In the genomic region with DNA sequence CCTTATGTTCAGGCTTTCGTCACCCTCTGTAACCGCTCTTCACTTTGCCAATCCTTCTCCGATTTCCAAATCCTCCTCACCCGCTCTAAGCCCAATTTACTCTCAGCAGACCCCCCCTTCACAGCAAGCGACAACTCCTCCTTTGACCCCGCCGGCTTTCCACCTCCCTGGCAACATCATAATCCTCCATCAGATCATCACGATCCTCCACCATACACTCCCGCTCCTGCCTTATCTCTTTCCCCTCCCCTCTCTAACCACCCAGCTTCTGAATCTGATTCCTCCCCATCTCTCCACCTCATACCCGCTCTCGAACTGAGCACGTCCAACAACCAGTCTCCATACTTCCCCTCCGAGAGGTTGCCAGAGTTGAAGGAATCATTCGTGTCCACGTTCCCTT, we compare ENCODE assay signal across 18 cellular contexts. TPM values are rescaled to one million over a fixed set of nuclear protein-coding genes. Genes with fewer than 3 reads are reported as not detected.
DNase-seq lines count a peak whose midpoint lies in the region; ATAC-seq, FAIRE-seq and TF ChIP-seq lines count a peak whose summit lies in the region.
"Had no signal": no experiment of that assay in that cellular context is flagged by ENCODE, and none has a peak within 500 bp of the region (broad histone marks: within the 10 kb centered on the region; RNA-seq: fewer than 3 reads in every experiment).

No MANE protein-coding gene starts in this region.

- 83 to 88% (median 84%) methylated on average over 15 of the region's 15 CpGs for WGBS in psoas muscle, 3 donors

- no peak overlapping the region for H3K4me2 ChIP-seq in astrocyte (ENCODE audit: low read length)

- TF ChIP-seq POLR2A in breast epithelium (IDR thresholded peaks at IDR 0.05) = no peak

- no peak overlapping the region for H2AFZ ChIP-seq in astrocyte (ENCODE audit: low read depth, low read length)

- H3K36me3 ChIP-seq in breast epithelium (no peaks in the 10 kb centered on the region), astrocyte (ENCODE audit: insufficient read depth, low read length) (no peaks in the 10 kb centered on the region), psoas muscle (ENCODE audit: insufficient read depth in 1 of 2, low read depth in 1 of 2) (no peaks in the 10 kb centered on the region)

- H3K9me3 ChIP-seq in breast epithelium (no peaks in the 10 kb centered on the region), astrocyte (ENCODE audit: insufficient read depth, low read depth, low read length) (no peaks in the 10 kb centered on the region), psoas muscle (no peaks in the 10 kb centered on the region)

- no peak for ATAC-seq in psoas muscle

- H3K4me3 ChIP-seq in breast epithelium = peak overlapping the region in 2 of 3 donors; percentile 23 to 49
- no peak overlapping the region for H3K4me3 ChIP-seq in astrocyte (ENCODE audit: insufficient read depth, low read depth, low read length)
- H3K4me3 ChIP-seq in psoas muscle = no peak overlapping the region

- intact Hi-C loops in breast epithelium (cut with DNase I; ENCODE audit: low total_unique reads) (no loop called here), MCF 10A (cut with micrococcal nuclease) (no loop called here), psoas muscle (cut with DNase I) (no loop called here)
- intact Hi-C loops in activated T-helper 1 cell treated with anti-CD3 and anti-CD28 coated beads, Interleukin-12 subunit alpha, Interleukin-12 subunit beta, Interleukin-2, Interleukin-4 antibody, amounts not matched to agents 30 ng/mL and 10 ng/mL and 1 ng/mL, durations not matched to agents 14 hours and 24 hours and 36 hours (cut with micrococcal nuclease) = no loop called here

- no peak overlapping the region for H3K27ac Mint-ChIP-seq in MCF 10A (ENCODE audit: low read depth, unreplicated experiment)
- H3K27ac Mint-ChIP-seq in astrocyte (ENCODE audit: unreplicated experiment) = no peak overlapping the region
- H3K27ac Mint-ChIP-seq in nephron = peak overlapping the region in 2 of 3 experiments; percentile 9 to 10
- H3K27ac Mint-ChIP-seq in activated T-helper 1 cell treated with anti-CD3 and anti-CD28 coated beads, Interleukin-12 subunit alpha, Interleukin-12 subunit beta, Interleukin-2, Interleukin-4 antibody, amounts not matched to agents 30 ng/mL and 10 ng/mL and 1 ng/mL, durations not matched to agents 14 hours and 24 hours and 36 hours = no peak overlapping the region
- no peak overlapping the region for H3K27ac Mint-ChIP-seq in activated CD4-positive, alpha-beta T cell treated with anti-CD3 and anti-CD28 coated beads, Interleukin-2, amount 10 ng/mL, durations not matched to agents 7 days and 5 days
- H3K27ac Mint-ChIP-seq: B cell; CD4-positive, alpha-beta T cell; HFFc6 had no signal

- H3K4me1 ChIP-seq in breast epithelium = no peaks in the 10 kb centered on the region
- peaks cover 15% of the 10 kb centered on the region for H3K4me1 ChIP-seq in astrocyte (ENCODE audit: insufficient read depth, low read length)
- no peaks in the 10 kb centered on the region for H3K4me1 ChIP-seq in psoas muscle

- CTCF ChIA-PET in MCF 10A (lab: Yijun Ruan, JAX) = interaction anchor here (0.9 to 1.6 kb wide), 2 partner anchors 11 to 21 kb away, joined by 3 to 5 read pairs; no protein-coding TSS in a partner anchor
- CTCF ChIA-PET in activated CD4-positive, alpha-beta T cell treated with anti-CD3 and anti-CD28 coated beads, Interleukin-2, amount 10 ng/mL, durations not matched to agents 7 days and 5 days (lab: Charles Lee) = no interaction called here

- H3K9me3 Mint-ChIP-seq in MCF 10A (ENCODE audit: unreplicated experiment) (no peaks in the 10 kb centered on the region), astrocyte (ENCODE audit: unreplicated experiment) (peaks cover 3% of the 10 kb centered on the region), nephron (no peaks in the 10 kb centered on the region)
- no peaks in the 10 kb centered on the region for H3K9me3 Mint-ChIP-seq in activated T-helper 1 cell treated with anti-CD3 and anti-CD28 coated beads, Interleukin-12 subunit alpha, Interleukin-12 subunit beta, Interleukin-2, Interleukin-4 antibody, amounts not matched to agents 30 ng/mL and 10 ng/mL and 1 ng/mL, durations not matched to agents 14 hours and 24 hours and 36 hours
- no peaks in the 10 kb centered on the region for H3K9me3 Mint-ChIP-seq in activated CD4-positive, alpha-beta T cell treated with anti-CD3 and anti-CD28 coated beads, Interleukin-2, amount 10 ng/mL, durations not matched to agents 7 days and 5 days
- H3K9me3 Mint-ChIP-seq: CD4-positive, alpha-beta T cell; HFFc6 had no signal

- H3K27ac ChIP-seq in breast epithelium = peak overlapping the region in 1 of 2 donors; percentile 38
- H3K27ac ChIP-seq in astrocyte (ENCODE audit: low read depth, low read length) = no peak overlapping the region
- H3K27ac ChIP-seq in psoas muscle = no peak overlapping the region
- H3K27ac ChIP-seq: HL-60 had no signal

- H3K4me3 Mint-ChIP-seq in MCF 10A (ENCODE audit: unreplicated experiment) (no peak overlapping the region), astrocyte (ENCODE audit: unreplicated experiment) (peak overlapping the region; percentile 30), nephron (no peak overlapping the region)
- no peak overlapping the region for H3K4me3 Mint-ChIP-seq in activated T-helper 1 cell treated with anti-CD3 and anti-CD28 coated beads, Interleukin-12 subunit alpha, Interleukin-12 subunit beta, Interleukin-2, Interleukin-4 antibody, amounts not matched to agents 30 ng/mL and 10 ng/mL and 1 ng/mL, durations not matched to agents 14 hours and 24 hours and 36 hours
- no peak overlapping the region for H3K4me3 Mint-ChIP-seq in activated CD4-positive, alpha-beta T cell treated with anti-CD3 and anti-CD28 coated beads, Interleukin-2, amount 10 ng/mL, durations not matched to agents 7 days and 5 days
- H3K4me3 Mint-ChIP-seq: B cell; CD4-positive, alpha-beta T cell; HFFc6 had no signal

- H3K27me3 Mint-ChIP-seq in MCF 10A (ENCODE audit: insufficient read depth, unreplicated experiment) (no peaks in the 10 kb centered on the region), astrocyte (ENCODE audit: low read depth, unreplicated experiment) (peaks cover 6% of the 10 kb centered on the region), nephron (ENCODE audit: low read depth) (no peaks in the 10 kb centered on the region)
- H3K27me3 Mint-ChIP-seq in activated T-helper 1 cell treated with anti-CD3 and anti-CD28 coated beads, Interleukin-12 subunit alpha, Interleukin-12 subunit beta, Interleukin-2, Interleukin-4 antibody, amounts not matched to agents 30 ng/mL and 10 ng/mL and 1 ng/mL, durations not matched to agents 14 hours and 24 hours and 36 hours (ENCODE audit: insufficient read depth) = peaks cover 15% of the 10 kb centered on the region
- peaks cover 26% of the 10 kb centered on the region for H3K27me3 Mint-ChIP-seq in activated CD4-positive, alpha-beta T cell treated with anti-CD3 and anti-CD28 coated beads, Interleukin-2, amount 10 ng/mL, durations not matched to agents 7 days and 5 days
- H3K27me3 Mint-ChIP-seq: CD4-positive, alpha-beta T cell had no signal

- FAIRE-seq in astrocyte (lab: Jason Lieb, UNC) = no peak

- H3K36me3 Mint-ChIP-seq in MCF 10A (ENCODE audit: insufficient read depth, unreplicated experiment) (peaks cover 15% of the 10 kb centered on the region), astrocyte (ENCODE audit: low read depth, unreplicated experiment) (peaks cover 33% of the 10 kb centered on the region), nephron (ENCODE audit: low read depth) (peaks cover 11% of the 10 kb centered on the region)
- no peaks in the 10 kb centered on the region for H3K36me3 Mint-ChIP-seq in activated T-helper 1 cell treated with anti-CD3 and anti-CD28 coated beads, Interleukin-12 subunit alpha, Interleukin-12 subunit beta, Interleukin-2, Interleukin-4 antibody, amounts not matched to agents 30 ng/mL and 10 ng/mL and 1 ng/mL, durations not matched to agents 14 hours and 24 hours and 36 hours (ENCODE audit: low read depth)
- no peaks in the 10 kb centered on the region for H3K36me3 Mint-ChIP-seq in activated CD4-positive, alpha-beta T cell treated with anti-CD3 and anti-CD28 coated beads, Interleukin-2, amount 10 ng/mL, durations not matched to agents 7 days and 5 days (ENCODE audit: low read depth)

- no peak for TF ChIP-seq CTCF in breast epithelium (IDR thresholded peaks at IDR 0.05)
- TF ChIP-seq CTCF in MCF 10A (IDR thresholded peaks at IDR 0.05; ENCODE audit: unreplicated experiment) = no peak
- no peak for TF ChIP-seq CTCF in astrocyte (IDR thresholded peaks at IDR 0.05; ENCODE audit: insufficient read depth, low read depth, low read length)
- TF ChIP-seq CTCF in nephron (IDR thresholded peaks at IDR 0.05; ENCODE audit: unreplicated experiment in 3 of 3) = no peak
- TF ChIP-seq CTCF in psoas muscle (IDR thresholded peaks at IDR 0.05) = no peak

- peaks cover 3% of the 10 kb centered on the region for H4K20me1 ChIP-seq in astrocyte (ENCODE audit: insufficient read depth, low read length)

- no peak overlapping the region for H3K9ac ChIP-seq in astrocyte (ENCODE audit: low read length)

- H3K4me1 Mint-ChIP-seq in MCF 10A (ENCODE audit: insufficient read depth, unreplicated experiment) = peaks cover 24% of the 10 kb centered on the region
- peaks cover 16% of the 10 kb centered on the region for H3K4me1 Mint-ChIP-seq in astrocyte (ENCODE audit: low read depth, unreplicated experiment)
- peaks cover 25% of the 10 kb centered on the region for H3K4me1 Mint-ChIP-seq in nephron
- peaks cover 13% of the 10 kb centered on the region for H3K4me1 Mint-ChIP-seq in activated T-helper 1 cell treated with anti-CD3 and anti-CD28 coated beads, Interleukin-12 subunit alpha, Interleukin-12 subunit beta, Interleukin-2, Interleukin-4 antibody, amounts not matched to agents 30 ng/mL and 10 ng/mL and 1 ng/mL, durations not matched to agents 14 hours and 24 hours and 36 hours (ENCODE audit: low read depth)
- peaks cover 30% of the 10 kb centered on the region for H3K4me1 Mint-ChIP-seq in activated CD4-positive, alpha-beta T cell treated with anti-CD3 and anti-CD28 coated beads, Interleukin-2, amount 10 ng/mL, durations not matched to agents 7 days and 5 days

- DNase-seq in breast epithelium (ENCODE audit: low spot score in 2 of 2) (no peak), MCF 10A (ENCODE audit: unreplicated experiment) (no peak), astrocyte (ENCODE audit: low read depth) (no peak), psoas muscle (no peak)
- DNase-seq in activated T-helper 1 cell treated with anti-CD3 and anti-CD28 coated beads, Interleukin-12 subunit alpha, Interleukin-12 subunit beta, Interleukin-2, Interleukin-4 antibody, amounts not matched to agents 30 ng/mL and 10 ng/mL and 1 ng/mL, durations not matched to agents 14 hours and 24 hours and 36 hours (ENCODE audit: low spot score) = no peak
- DNase-seq in activated CD4-positive, alpha-beta T cell treated with anti-CD3 and anti-CD28 coated beads, Interleukin-2, amount 10 ng/mL, durations not matched to agents 7 days and 5 days = no peak
- DNase-seq: ACHN; C1 segment of cervical spinal cord; Calu3; CD4-positive, alpha-beta T cell; DMS 273 treated with DMSO at 0.1 percent for 48 hours; HCEC 1CT; HFFc6 had no signal

- no TSS peak for BruUV-seq in MCF 10A (replicated peaks; lab: Mats Ljungman, UMichigan)

- H3K27me3 ChIP-seq in breast epithelium (no peaks in the 10 kb centered on the region), astrocyte (ENCODE audit: insufficient read depth, low read length) (no peaks in the 10 kb centered on the region), psoas muscle (ENCODE audit: insufficient read depth in 3 of 3, low read length in 2 of 3) (no peaks in the 10 kb centered on the region)

- H3K79me2 ChIP-seq in astrocyte (ENCODE audit: insufficient read depth, low read length) = no peaks in the 10 kb centered on the region

- POLR2A ChIA-PET in MCF 10A (lab: Yijun Ruan, JAX) = no interaction called here
- POLR2A ChIA-PET in activated CD4-positive, alpha-beta T cell treated with anti-CD3 and anti-CD28 coated beads, Interleukin-2, amount 10 ng/mL, durations not matched to agents 7 days and 5 days (lab: Charles Lee) = no interaction called here

RNA-seq across cellular contexts. Expression of a gene that starts 7.5 kb away (rescaled TPM):
- total RNA-seq in breast epithelium (100 to 1,000 TPM in 2 of 3 donors, 10 to 100 TPM in 1; 62.1 to 129 (median 118) TPM), MCF 10A (2022) (4.8 and 5.7 TPM in 2 replicates), astrocyte (57.3 and 63.0 TPM in 2 replicates), psoas muscle (1 to 10 TPM; 3.3 to 8.2 (median 5.6) TPM)
- polyA plus RNA-seq in psoas muscle = 10 to 100 TPM in 1 of 3 donors, 1 to 10 TPM in 2; 2.6 to 13.7 (median 6.9) TPM
- total RNA-seq in activated T-helper 1 cell treated with anti-CD3 and anti-CD28 coated beads, Interleukin-12 subunit alpha, Interleukin-12 subunit beta, Interleukin-2, Interleukin-4 antibody, amounts not matched to agents 30 ng/mL and 10 ng/mL and 1 ng/mL, durations not matched to agents 14 hours and 24 hours and 36 hours = 10.6 and 10.9 TPM in 2 replicates
- 1 to 10 TPM; 7.3 to 9.3 TPM for total RNA-seq in activated CD4-positive, alpha-beta T cell treated with anti-CD3 and anti-CD28 coated beads, Interleukin-2, amount 10 ng/mL, durations not matched to agents 7 days and 5 days

RNA-seq across cellular contexts. Expression of a gene that starts 24.8 kb away (rescaled TPM):
- total RNA-seq in breast epithelium (10 to 100 TPM in 2 of 3 donors, under 1 TPM in 1; 0.80 to 18.7 (median 18.0) TPM), MCF 10A (2022) (3.2 and 3.3 TPM in 2 replicates), astrocyte (13.6 and 16.3 TPM in 2 replicates), psoas muscle (1 to 10 TPM in 1 of 4 donors, under 1 TPM in 3; 0.69 to 1.1 (median 0.96) TPM)
- polyA plus RNA-seq in psoas muscle = under 1 TPM; 0.36 to 0.88 (median 0.37) TPM
- total RNA-seq in activated T-helper 1 cell treated with anti-CD3 and anti-CD28 coated beads, Interleukin-12 subunit alpha, Interleukin-12 subunit beta, Interleukin-2, Interleukin-4 antibody, amounts not matched to agents 30 ng/mL and 10 ng/mL and 1 ng/mL, durations not matched to agents 14 hours and 24 hours and 36 hours = 7.5 and 8.3 TPM in 2 replicates
- total RNA-seq in activated CD4-positive, alpha-beta T cell treated with anti-CD3 and anti-CD28 coated beads, Interleukin-2, amount 10 ng/mL, durations not matched to agents 7 days and 5 days = 1 to 10 TPM; 6.5 to 6.9 TPM
- total RNA-seq: A172, H4 had no signal

RNA-seq across cellular contexts. Expression of a gene that starts 54.8 kb away (rescaled TPM):
- total RNA-seq in breast epithelium (10 to 100 TPM; 22.5 to 36.0 (median 26.2) TPM), MCF 10A (2022) (44.0 and 47.4 TPM in 2 replicates), astrocyte (69.6 and 71.1 TPM in 2 replicates), psoas muscle (100 to 1,000 TPM in 3 of 4 donors, 10 to 100 TPM in 1; 84.4 to 218 (median 145) TPM)
- 100 to 1,000 TPM in 2 of 3 donors, 10 to 100 TPM in 1; 93.0 to 312 (median 182) TPM for polyA plus RNA-seq in psoas muscle
- total RNA-seq in activated T-helper 1 cell treated with anti-CD3 and anti-CD28 coated beads, Interleukin-12 subunit alpha, Interleukin-12 subunit beta, Interleukin-2, Interleukin-4 antibody, amounts not matched to agents 30 ng/mL and 10 ng/mL and 1 ng/mL, durations not matched to agents 14 hours and 24 hours and 36 hours = 46.5 and 48.7 TPM in 2 replicates
- 10 to 100 TPM; 53.7 to 59.1 TPM for total RNA-seq in activated CD4-positive, alpha-beta T cell treated with anti-CD3 and anti-CD28 coated beads, Interleukin-2, amount 10 ng/mL, durations not matched to agents 7 days and 5 days

Comparison
In these comparisons a context has a peak if more than half of its experiments do, and no peak if none do; other contexts are left out.
1. H3K4me3 ChIP-seq: peak in breast epithelium (2 of 3); none in astrocyte (single experiment) and psoas muscle (single experiment).
2. H3K27ac Mint-ChIP-seq: peak in nephron (2 of 3); none in MCF 10A (single experiment), astrocyte (single experiment), activated T-helper 1 cell treated with anti-CD3 and anti-CD28 coated beads, Interleukin-12 subunit alpha, Interleukin-12 subunit beta, Interleukin-2, Interleukin-4 antibody, amounts not matched to agents 30 ng/mL and 10 ng/mL and 1 ng/mL, durations not matched to agents 14 hours and 24 hours and 36 hours (single experiment) and activated CD4-positive, alpha-beta T cell treated with anti-CD3 and anti-CD28 coated beads, Interleukin-2, amount 10 ng/mL, durations not matched to agents 7 days and 5 days (single experiment).